ENCODE assay signal across 8 cellular contexts in genomic region chr11:43880640-43881159, GRCh38. TPM values are rescaled to one million over a fixed set of nuclear protein-coding genes. Genes with fewer than 3 reads are reported as not detected.
DNase-seq lines count a peak whose midpoint lies in the region; ATAC-seq and TF ChIP-seq lines count a peak whose summit lies in the region.

Gene ALKBH3, plus strand, starts transcription at chr11:43880831. Its CDS starts 1,822 bp downstream, at chr11:43882653.

- ATAC-seq in HG02759 (IDR thresholded peaks at IDR 0.05; ENCODE audit: unreplicated experiment) = peak; percentile 100
- ATAC-seq in heart left ventricle = peak; percentile 97 to 100 (median 100)

- H3K27ac ChIP-seq in adipose tissue (ENCODE audit: low read depth, low read length) = no peak within 1 kb of the TSS
- peak within 1 kb of the TSS in 11 of 12 donors; percentile 29 to 84 (median 73) for H3K27ac ChIP-seq in heart left ventricle
- peak within 1 kb of the TSS in 3 of 4 donors; percentile 72 to 86 (median 74) for H3K27ac ChIP-seq in tibial nerve

- peaks cover 4 to 20% (median 15%) of the 10 kb centered on the region in 12 donors for H3K4me1 ChIP-seq in heart left ventricle
- H3K4me1 ChIP-seq in tibial nerve = peaks cover 0 to 27% (median 15%) of the 10 kb centered on the region in 4 donors

- TF ChIP-seq CTCF in GM12875 (IDR thresholded peaks at IDR 0.05; ENCODE audit: borderline replicate concordance, insufficient read depth, low read depth, low read length) = no peak
- TF ChIP-seq CTCF in heart left ventricle (IDR thresholded peaks at IDR 0.05) = peak in 3 of 12 donors; percentile 12 to 25 (median 14)
- TF ChIP-seq CTCF in tibial nerve (IDR thresholded peaks at IDR 0.05) = peak in 2 of 5 experiments; percentile 28 to 62

- TF ChIP-seq POLR2A in heart left ventricle (IDR thresholded peaks at IDR 0.05) = peak in 1 of 2 donors; percentile 59
- no peak for TF ChIP-seq POLR2A in tibial nerve (IDR thresholded peaks at IDR 0.05)

- WGBS in adipose tissue, 3 donors = 1% methylated on average over 36 of the region's 36 CpGs
- 0 to 2% (median 0%) methylated on average over 25 to 36 of the region's 36 CpGs for WGBS in heart left ventricle, 4 donors
- WGBS in tibial nerve, 2 donors = 0 to 1% methylated on average over 19 to 33 of the region's 36 CpGs

- intact Hi-C loops in heart left ventricle (cut with DNase I) = no loop called here

- no peaks in the 10 kb centered on the region for H3K9me3 ChIP-seq in heart left ventricle
- no peaks in the 10 kb centered on the region for H3K9me3 ChIP-seq in tibial nerve

- H3K36me3 ChIP-seq in heart left ventricle = peaks cover 0 to 35% (median 32%) of the 10 kb centered on the region in 9 donors
- H3K36me3 ChIP-seq in tibial nerve = peaks cover 0 to 35% (median 4%) of the 10 kb centered on the region in 3 donors

- H3K4me3 ChIP-seq in GM12875 (ENCODE audit: low read depth, low read length) (peak within 1 kb of the TSS; percentile 74), heart left ventricle (peak within 1 kb of the TSS; percentile 53 to 98 (median 90)), tibial nerve (peak within 1 kb of the TSS; percentile 57 to 99 (median 92))

- peak; percentile 42 to 86 for TF ChIP-seq EP300 in tibial nerve (IDR thresholded peaks at IDR 0.05)

- H3K27me3 ChIP-seq in heart left ventricle = peaks cover 0 to 25% (median 5%) of the 10 kb centered on the region in 9 donors
- peaks cover 0 to 20% of the 10 kb centered on the region in 2 donors for H3K27me3 ChIP-seq in tibial nerve

- DNase-seq in NCI-H1417 treated with DMSO at 0.1 percent for 48 hours (lab: John Stamatoyannopoulos, UW) (peak; percentile 70), T-helper 1 cell (peak; percentile 80 to 91 (median 84)), heart left ventricle (peak; percentile 92 to 95 (median 94)), pons (ENCODE audit: low spot score) (peak; percentile 86), tibial nerve (ENCODE audit: low spot score in 2 of 2) (peak; percentile 86 to 87)

RNA-seq across cellular contexts. Expression of gene ALKBH3, which starts in this region (rescaled TPM):
- polyA plus RNA-seq in adipose tissue (10 to 100 TPM; 21.0 to 24.5 (median 21.3) TPM), heart left ventricle (10 to 100 TPM; 20.5 to 22.4 TPM)
- total RNA-seq in heart left ventricle (10 to 100 TPM; 13.1 to 24.7 (median 19.5) TPM), tibial nerve (10 to 100 TPM; 30.4 to 45.0 (median 38.0) TPM)
